8 cellular contexts compared by ENCODE assay signal in the genomic region with DNA sequence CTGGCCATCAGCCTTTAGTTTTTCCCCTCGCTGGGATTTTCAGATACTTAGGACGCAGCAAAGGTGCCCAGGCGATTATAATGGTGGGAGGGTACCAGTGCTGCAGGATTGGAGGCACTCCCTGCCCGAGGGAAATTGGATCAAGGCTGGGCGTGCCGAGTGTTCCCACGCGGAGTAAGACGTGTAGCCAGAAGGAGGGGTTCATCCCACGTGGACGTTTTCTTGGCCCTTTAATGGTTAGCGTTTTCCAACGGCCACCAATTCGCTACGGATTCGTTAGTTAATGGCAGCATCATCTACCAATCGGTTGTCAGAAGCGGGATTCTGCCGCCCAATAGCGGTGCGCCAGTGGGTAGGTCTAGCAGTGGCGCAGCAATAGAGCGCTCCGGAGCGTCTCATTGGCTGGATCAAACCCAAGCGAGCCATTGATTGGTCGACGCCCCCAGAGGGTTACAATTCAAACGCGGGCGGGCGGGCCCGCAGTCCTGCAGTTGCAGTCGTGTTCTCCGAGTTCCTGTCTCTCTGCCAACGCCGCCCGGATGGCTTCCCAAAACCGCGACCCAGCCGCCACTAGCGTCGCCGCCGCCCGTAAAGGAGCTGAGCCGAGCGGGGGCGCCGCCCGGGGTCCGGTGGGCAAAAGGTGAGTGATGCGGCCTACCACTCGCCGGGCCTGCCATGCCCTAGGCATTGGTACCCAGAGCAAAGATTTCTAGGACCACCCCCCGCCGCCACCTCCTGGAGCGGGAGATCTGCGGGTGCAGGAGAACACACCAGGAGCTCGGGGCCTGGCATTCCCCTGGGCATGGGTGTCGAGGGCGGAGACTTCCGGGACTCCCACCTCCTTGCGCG. TPM values are rescaled to one million over a fixed set of nuclear protein-coding genes. Genes with fewer than 3 reads are reported as not detected.
DNase-seq lines count a peak whose midpoint lies in the region; ATAC-seq lines count a peak whose summit lies in the region.

Gene UBE2C (plus strand): TSS at position 488 of the 849 bp plus-strand sequence. CDS start 52 bp downstream, at position 540.

- H3K27me3 ChIP-seq in CD8-positive, alpha-beta memory T cell (ENCODE audit: insufficient read depth, low read length, poor library complexity, severe bottlenecking) = no peaks in the 10 kb centered on the region

- ATAC-seq in GM19468 (IDR thresholded peaks at IDR 0.05; ENCODE audit: extremely low read depth, unreplicated experiment) (peak; percentile 90), memory B cell (ENCODE audit: low read depth) (peak; percentile 99)
- peak; percentile 99 for ATAC-seq in effector memory CD8-positive, alpha-beta T cell (replicated peaks)

- H3K4me1 Mint-ChIP-seq in CD8-positive, alpha-beta memory T cell = peaks cover 17 to 21% (median 19%) of the 10 kb centered on the region in 3 donors
- peaks cover 14 to 19% of the 10 kb centered on the region in 2 donors for H3K4me1 Mint-ChIP-seq in effector memory CD8-positive, alpha-beta T cell (ENCODE audit: low read depth in 2 of 2)
- peaks cover 8% of the 10 kb centered on the region for H3K4me1 Mint-ChIP-seq in memory B cell

- peak; percentile 88 to 95 (median 94) for DNase-seq in CD8-positive, alpha-beta memory T cell
- DNase-seq in HS-5 (ENCODE audit: low read depth) (peak; percentile 100), memory B cell (ENCODE audit: low spot score in 2 of 2) (peak; percentile 75 to 88)
- DNase-seq in NK-92 treated with Interleukin-12 subunit alpha and Interleukin-12 subunit beta, amount 100 ng/mL, for 24 hours (lab: John Stamatoyannopoulos, UW) = peak; percentile 94
- peak; percentile 90 to 92 (median 91) for DNase-seq in effector memory CD8-positive, alpha-beta T cell
- DNase-seq in stimulated activated CD8-positive, alpha-beta memory T cell treated with anti-CD3 and anti-CD28 coated beads, Interleukin-12 subunit alpha, Interleukin-12 subunit beta, amount 100 ng/mL, for 1 hour (ENCODE audit: low read depth) = peak; percentile 89

- CTCF ChIA-PET in CD8-positive, alpha-beta memory T cell (lab: Charles Lee) = interaction anchor here (1.4 to 1.6 kb wide), 2 partner anchors 11 to 13 kb away, joined by 5 to 6 read pairs; no protein-coding TSS in a partner anchor
- CTCF ChIA-PET in activated CD8-positive, alpha-beta memory T cell treated with anti-CD3 and anti-CD28 coated beads for 36 hours (lab: Charles Lee) = interaction anchor here (1.0 to 2.1 kb wide), 4 partner anchors 10 to 77 kb away, joined by 3 to 13 read pairs (median 4); no protein-coding TSS in a partner anchor

- H3K27ac Mint-ChIP-seq in CD8-positive, alpha-beta memory T cell = peak within 1 kb of the TSS; percentile 60 to 91 (median 73)
- H3K27ac Mint-ChIP-seq in effector memory CD8-positive, alpha-beta T cell = peak within 1 kb of the TSS in 1 of 2 donors; percentile 84
- peak within 1 kb of the TSS; percentile 41 for H3K27ac Mint-ChIP-seq in memory B cell

- POLR2A ChIA-PET in CD8-positive, alpha-beta memory T cell (lab: Charles Lee) = no interaction called here
- POLR2A ChIA-PET in activated CD8-positive, alpha-beta memory T cell treated with anti-CD3 and anti-CD28 coated beads for 36 hours (lab: Charles Lee) = interaction anchor here (0.6 to 0.7 kb wide), 5 partner anchors 10 to 122 kb away, joined by 3 to 4 read pairs (median 3); partner anchors contain the start of genes DNTTIP1, NEURL2, PCIF1 and WFDC3

- H3K9me3 ChIP-seq in CD8-positive, alpha-beta memory T cell (ENCODE audit: low read length) = no peaks in the 10 kb centered on the region

- peaks cover 4% of the 10 kb centered on the region for H3K4me1 ChIP-seq in CD8-positive, alpha-beta memory T cell (ENCODE audit: insufficient read depth, low read length)

- H3K36me3 Mint-ChIP-seq in CD8-positive, alpha-beta memory T cell = peaks cover 0 to 36% (median 2%) of the 10 kb centered on the region in 3 donors
- peaks cover 32% of the 10 kb centered on the region for H3K36me3 Mint-ChIP-seq in effector memory CD8-positive, alpha-beta T cell (ENCODE audit: insufficient read depth)
- H3K36me3 Mint-ChIP-seq in memory B cell = peaks cover 21% of the 10 kb centered on the region

- H3K27me3 Mint-ChIP-seq in CD8-positive, alpha-beta memory T cell = peaks cover 0 to 3% of the 10 kb centered on the region in 2 donors
- H3K27me3 Mint-ChIP-seq in effector memory CD8-positive, alpha-beta T cell = no peaks in the 10 kb centered on the region
- no peaks in the 10 kb centered on the region for H3K27me3 Mint-ChIP-seq in memory B cell

- no peak within 1 kb of the TSS for H3K27ac ChIP-seq in CD8-positive, alpha-beta memory T cell (ENCODE audit: low read depth, low read length)

- H3K9me3 Mint-ChIP-seq in CD8-positive, alpha-beta memory T cell = no peaks in the 10 kb centered on the region
- no peaks in the 10 kb centered on the region for H3K9me3 Mint-ChIP-seq in effector memory CD8-positive, alpha-beta T cell
- H3K9me3 Mint-ChIP-seq in memory B cell = no peaks in the 10 kb centered on the region

- peak within 1 kb of the TSS; percentile 80 for H3K4me3 ChIP-seq in CD8-positive, alpha-beta memory T cell (ENCODE audit: low read length)

- H3K4me3 Mint-ChIP-seq in CD8-positive, alpha-beta memory T cell = peak within 1 kb of the TSS; percentile 77 to 92 (median 85)
- H3K4me3 Mint-ChIP-seq in effector memory CD8-positive, alpha-beta T cell = peak within 1 kb of the TSS; percentile 84 to 90
- peak within 1 kb of the TSS; percentile 85 for H3K4me3 Mint-ChIP-seq in memory B cell

- peaks cover 18% of the 10 kb centered on the region for H3K36me3 ChIP-seq in CD8-positive, alpha-beta memory T cell (ENCODE audit: insufficient read depth, low read length)

RNA-seq across cellular contexts. Expression of gene UBE2C, which starts in this region (rescaled TPM):
- 100 to 1,000 TPM; 124 to 130 TPM for total RNA-seq in CD8-positive, alpha-beta memory T cell
- not detected for polyA plus RNA-seq in CD8-positive, alpha-beta memory T cell
- 100 to 1,000 TPM; 137 to 140 TPM for total RNA-seq in activated CD8-positive, alpha-beta memory T cell treated with anti-CD3 and anti-CD28 coated beads for 36 hours
